In the genomic region with DNA sequence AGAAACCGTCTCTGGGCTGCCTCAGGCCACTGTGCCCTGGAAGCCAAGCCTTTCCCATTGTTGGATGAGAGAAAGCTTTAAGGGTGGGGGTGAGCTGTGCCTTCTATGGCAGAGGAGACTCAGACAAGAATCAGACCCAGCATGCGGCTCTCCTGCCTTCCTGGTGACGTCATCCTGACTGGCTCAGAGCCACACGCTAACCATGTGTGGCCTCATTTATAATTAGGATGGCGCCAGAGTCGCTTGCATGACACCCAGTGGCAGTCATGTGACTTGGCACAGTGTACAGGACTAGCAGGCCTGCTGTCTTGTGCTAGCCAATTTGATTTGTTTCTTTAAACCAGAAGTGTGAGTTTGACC, we compare ENCODE assay signal across 8 cellular contexts.
A peak's percentile ranks its signal among the peaks of the same experiment; 100 is the strongest.
DNase-seq lines count a peak whose midpoint lies in the region; ATAC-seq, FAIRE-seq and TF ChIP-seq lines count a peak whose summit lies in the region.

No MANE protein-coding gene starts in this region.

- WGBS in K562 (ENCODE audit: insufficient coverage, low coverage, missing lambda C conversion rate): 0% methylated on average over 5 of the region's 6 CpGs

- POLR2A ChIA-PET in K562 (lab: Yijun Ruan, JAX): no interaction called here

- no peak overlapping the region for H3K9ac ChIP-seq in K562 (ENCODE audit: insufficient read depth in 1 of 2, low read depth in 2 of 2, low read length in 2 of 2)

- no peaks in the 10 kb centered on the region for H3K36me3 ChIP-seq in K562 (ENCODE audit: control insufficient read depth, insufficient read depth, low read length)

- H3K9me3 ChIP-seq in K562 (replicated peaks; ENCODE audit: control insufficient read depth, insufficient read depth, low read depth, low read length): no peaks in the 10 kb centered on the region

- FAIRE-seq in K562 (lab: Jason Lieb, UNC): no peak

- no peak overlapping the region for H3K4me3 ChIP-seq in K562

- no peak for TF ChIP-seq EP300 in K562 (IDR thresholded peaks at IDR 0.05; ENCODE audit: low read length)

- intact Hi-C loops in K562 (cut with micrococcal nuclease): loop anchor here (5.0 kb wide), 1 partner anchor 499 kb away; no protein-coding TSS in a partner anchor
- intact Hi-C loops in sciatic nerve (cut with DNase I): no loop called here

- no peak overlapping the region for H3K27ac ChIP-seq in K562 (ENCODE audit: extremely low read depth, low read depth, low read length)

- H3K79me2 ChIP-seq in K562 (ENCODE audit: control insufficient read depth, insufficient read depth, low read length): no peaks in the 10 kb centered on the region

- H3K9me1 ChIP-seq in K562 (ENCODE audit: control insufficient read depth, insufficient read depth, low read length): no peaks in the 10 kb centered on the region

- peaks cover 6 to 70% of the 10 kb centered on the region in 2 experiments; a peak in 3 of 5 replicates for H3K27me3 ChIP-seq in K562 (ENCODE audit: control insufficient read depth in 2 of 2, insufficient read depth in 2 of 2, low read length in 2 of 2)

- CTCF ChIA-PET in K562 (lab: Yijun Ruan, JAX; ENCODE audit: low intra/inter-chr PET ratio): no interaction called here

- no peaks in the 10 kb centered on the region; the same call in 1 of the 2 replicates for H4K20me1 ChIP-seq in K562 (replicated peaks; ENCODE audit: control insufficient read depth, insufficient read depth, low read length)

- H3K4me2 ChIP-seq in K562 (ENCODE audit: insufficient read depth, low read length): no peak overlapping the region

- in situ Hi-C loops in G401 (cut with HindIII; ENCODE audit: low sequenced_read_pairs) (no loop called here), K562 (cut with MboI) (no loop called here)

- H2AFZ ChIP-seq in K562 (ENCODE audit: low read depth, low read length): no peak overlapping the region

- ATAC-seq in K562 (peak; percentile 59), sciatic nerve (peak; percentile 84), GM18502 (IDR thresholded peaks at IDR 0.05; ENCODE audit: poor library complexity, unreplicated experiment) (no peak), GM19328 (IDR thresholded peaks at IDR 0.05; ENCODE audit: unreplicated experiment) (no peak)

- H3K4me1 ChIP-seq in K562 (replicated peaks in 1 of 2; ENCODE audit: control insufficient read depth in 2 of 2, insufficient read depth in 2 of 2, low read length in 2 of 2): no peaks in the 10 kb centered on the region; a peak in 1 of 5 replicates

- TF ChIP-seq CTCF in K562 (IDR thresholded peaks at IDR 0.05 in 2 of 3, conservative IDR thresholded peaks at IDR 0.05 in 1 of 3; ENCODE audit: insufficient read depth in 2 of 3, low read depth in 1 of 3, low read length in 3 of 3): no peak

- no TSS peak for BruUV-seq in K562 (replicated peaks; lab: Mats Ljungman, UMichigan)

- peak; percentile 87 for DNase-seq in G401 (ENCODE audit: low spot score)
- DNase-seq in NCI-H2171 (lab: John Stamatoyannopoulos, UW): peak; percentile 75
- peak; percentile 7 to 32 (median 20) for DNase-seq in K562 (ENCODE audit: extremely low read depth in 1 of 4, low spot score in 3 of 4)
- peak; percentile 83 to 87 for DNase-seq in hippocampal formation (lab: John Stamatoyannopoulos, UW)
- peak; percentile 90 for DNase-seq in sciatic nerve (ENCODE audit: low spot score)
- no peak for DNase-seq in stimulated activated CD4-positive, alpha-beta T cell treated with anti-CD3 and anti-CD28 coated beads, Interleukin-2, amount 100 ng/mL, for 24 hours

- no peak for TF ChIP-seq POLR2A in K562 (conservative IDR thresholded peaks at IDR 0.05)

- TF ChIP-seq RAD21 in K562 (CRISPR knock-in tag; conservative IDR thresholded peaks at IDR 0.05 in 1 of 2, IDR thresholded peaks at IDR 0.05 in 1 of 2): no peak

TF ChIP-seq in K562, 482 proteins besides CTCF, POLR2A, EP300 and RAD21 (continues in another document):
- TF ChIP-seq, protein P1, sequence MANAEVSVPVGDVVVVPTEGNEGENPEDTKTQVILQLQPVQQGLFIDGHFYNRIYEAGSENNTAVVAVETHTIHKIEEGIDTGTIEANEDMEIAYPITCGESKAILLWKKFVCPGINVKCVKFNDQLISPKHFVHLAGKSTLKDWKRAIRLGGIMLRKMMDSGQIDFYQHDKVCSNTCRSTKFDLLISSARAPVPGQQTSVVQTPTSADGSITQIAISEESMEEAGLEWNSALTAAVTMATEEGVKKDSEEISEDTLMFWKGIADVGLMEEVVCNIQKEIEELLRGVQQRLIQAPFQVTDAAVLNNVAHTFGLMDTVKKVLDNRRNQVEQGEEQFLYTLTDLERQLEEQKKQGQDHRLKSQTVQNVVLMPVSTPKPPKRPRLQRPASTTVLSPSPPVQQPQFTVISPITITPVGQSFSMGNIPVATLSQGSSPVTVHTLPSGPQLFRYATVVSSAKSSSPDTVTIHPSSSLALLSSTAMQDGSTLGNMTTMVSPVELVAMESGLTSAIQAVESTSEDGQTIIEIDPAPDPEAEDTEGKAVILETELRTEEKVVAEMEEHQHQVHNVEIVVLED (CRISPR knock-in tag; IDR thresholded peaks at IDR 0.05): no peak
- TF ChIP-seq NRF1 (conservative IDR thresholded peaks at IDR 0.05 in 1 of 2, IDR thresholded peaks at IDR 0.05 in 1 of 2) (no peak), ATF1 (CRISPR knock-in tag; IDR thresholded peaks at IDR 0.05) (no peak), ATF1 (tag; IDR thresholded peaks at IDR 0.05) (peak; percentile 83), RAD51 (IDR thresholded peaks at IDR 0.05; ENCODE audit: borderline replicate concordance, low read depth) (peak; percentile 40; the same call in 1 of the 2 replicates), SLC30A9 (CRISPR knock-in tag; IDR thresholded peaks at IDR 0.05) (no peak), POLR2AphosphoS5 (IDR thresholded peaks at IDR 0.05; ENCODE audit: control insufficient read depth, insufficient read depth, low read depth, low read length) (no peak), ZC3H4 (CRISPR knock-in tag; IDR thresholded peaks at IDR 0.05; ENCODE audit: borderline replicate concordance) (no peak), PHF8 (IDR thresholded peaks at IDR 0.05; ENCODE audit: borderline replicate concordance, low read length) (no peak), ADNP (tag; IDR thresholded peaks at IDR 0.05) (no peak), JUNB (CRISPR knock-in tag; conservative IDR thresholded peaks at IDR 0.05) (peak; percentile 64), RUNX1 (IDR thresholded peaks at IDR 0.05; ENCODE audit: low read depth) (no peak), ZSCAN29 (IDR thresholded peaks at IDR 0.05) (no peak), ZEB2 (IDR thresholded peaks at IDR 0.05) (no peak), POLR3A (IDR thresholded peaks at IDR 0.05; ENCODE audit: borderline replicate concordance, extremely low read depth, insufficient read depth, insufficient read length) (no peak), ATF7 (IDR thresholded peaks at IDR 0.05) (peak; percentile 95)
- TF ChIP-seq, protein P2, sequence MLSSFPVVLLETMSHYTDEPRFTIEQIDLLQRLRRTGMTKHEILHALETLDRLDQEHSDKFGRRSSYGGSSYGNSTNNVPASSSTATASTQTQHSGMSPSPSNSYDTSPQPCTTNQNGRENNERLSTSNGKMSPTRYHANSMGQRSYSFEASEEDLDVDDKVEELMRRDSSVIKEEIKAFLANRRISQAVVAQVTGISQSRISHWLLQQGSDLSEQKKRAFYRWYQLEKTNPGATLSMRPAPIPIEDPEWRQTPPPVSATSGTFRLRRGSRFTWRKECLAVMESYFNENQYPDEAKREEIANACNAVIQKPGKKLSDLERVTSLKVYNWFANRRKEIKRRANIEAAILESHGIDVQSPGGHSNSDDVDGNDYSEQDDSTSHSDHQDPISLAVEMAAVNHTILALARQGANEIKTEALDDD (IDR thresholded peaks at IDR 0.05): no peak
- TF ChIP-seq, protein P3, sequence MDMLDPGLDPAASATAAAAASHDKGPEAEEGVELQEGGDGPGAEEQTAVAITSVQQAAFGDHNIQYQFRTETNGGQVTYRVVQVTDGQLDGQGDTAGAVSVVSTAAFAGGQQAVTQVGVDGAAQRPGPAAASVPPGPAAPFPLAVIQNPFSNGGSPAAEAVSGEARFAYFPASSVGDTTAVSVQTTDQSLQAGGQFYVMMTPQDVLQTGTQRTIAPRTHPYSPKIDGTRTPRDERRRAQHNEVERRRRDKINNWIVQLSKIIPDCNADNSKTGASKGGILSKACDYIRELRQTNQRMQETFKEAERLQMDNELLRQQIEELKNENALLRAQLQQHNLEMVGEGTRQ (CRISPR knock-in tag; IDR thresholded peaks at IDR 0.05): peak; percentile 40; the same call in 1 of the 2 replicates
- TF ChIP-seq, protein P4, sequence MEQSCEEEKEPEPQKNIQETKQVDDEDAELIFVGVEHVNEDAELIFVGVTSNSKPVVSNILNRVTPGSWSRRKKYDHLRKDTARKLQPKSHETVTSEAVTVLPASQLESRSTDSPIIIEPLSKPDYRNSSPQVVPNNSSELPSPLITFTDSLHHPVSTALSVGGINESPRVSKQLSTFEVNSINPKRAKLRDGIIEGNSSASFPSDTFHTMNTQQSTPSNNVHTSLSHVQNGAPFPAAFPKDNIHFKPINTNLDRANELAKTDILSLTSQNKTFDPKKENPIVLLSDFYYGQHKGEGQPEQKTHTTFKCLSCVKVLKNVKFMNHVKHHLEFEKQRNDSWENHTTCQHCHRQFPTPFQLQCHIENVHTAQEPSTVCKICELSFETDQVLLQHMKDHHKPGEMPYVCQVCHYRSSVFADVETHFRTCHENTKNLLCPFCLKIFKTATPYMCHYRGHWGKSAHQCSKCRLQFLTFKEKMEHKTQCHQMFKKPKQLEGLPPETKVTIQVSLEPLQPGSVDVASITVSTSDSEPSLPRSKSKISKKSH (CRISPR knock-in tag; IDR thresholded peaks at IDR 0.05): no peak
- TF ChIP-seq, protein P5, sequence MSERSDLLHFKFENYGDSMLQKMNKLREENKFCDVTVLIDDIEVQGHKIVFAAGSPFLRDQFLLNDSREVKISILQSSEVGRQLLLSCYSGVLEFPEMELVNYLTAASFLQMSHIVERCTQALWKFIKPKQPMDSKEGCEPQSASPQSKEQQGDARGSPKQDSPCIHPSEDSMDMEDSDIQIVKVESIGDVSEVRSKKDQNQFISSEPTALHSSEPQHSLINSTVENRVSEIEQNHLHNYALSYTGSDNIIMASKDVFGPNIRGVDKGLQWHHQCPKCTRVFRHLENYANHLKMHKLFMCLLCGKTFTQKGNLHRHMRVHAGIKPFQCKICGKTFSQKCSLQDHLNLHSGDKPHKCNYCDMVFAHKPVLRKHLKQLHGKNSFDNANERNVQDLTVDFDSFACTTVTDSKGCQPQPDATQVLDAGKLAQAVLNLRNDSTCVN (CRISPR knock-in tag; IDR thresholded peaks at IDR 0.05): no peak
- TF ChIP-seq, protein P6, sequence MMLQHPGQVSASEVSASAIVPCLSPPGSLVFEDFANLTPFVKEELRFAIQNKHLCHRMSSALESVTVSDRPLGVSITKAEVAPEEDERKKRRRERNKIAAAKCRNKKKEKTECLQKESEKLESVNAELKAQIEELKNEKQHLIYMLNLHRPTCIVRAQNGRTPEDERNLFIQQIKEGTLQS (IDR thresholded peaks at IDR 0.05): peak; percentile 94
- TF ChIP-seq, protein P6 (CRISPR knock-in tag; conservative IDR thresholded peaks at IDR 0.05): no peak

Comparison
In these comparisons a context has a peak if more than half of its experiments do, and no peak if none do; other contexts are left out.
1. DNase-seq: peak in G401 (single experiment), NCI-H2171 (single experiment), K562 (4 of 4), hippocampal formation (2 of 2) and sciatic nerve (single experiment); none in stimulated activated CD4-positive, alpha-beta T cell treated with anti-CD3 and anti-CD28 coated beads, Interleukin-2, amount 100 ng/mL, for 24 hours (0 of 2).
2. ATAC-seq: peak in K562 (single experiment) and sciatic nerve (single experiment); none in GM18502 (single experiment) and GM19328 (single experiment).